In the genomic region with DNA sequence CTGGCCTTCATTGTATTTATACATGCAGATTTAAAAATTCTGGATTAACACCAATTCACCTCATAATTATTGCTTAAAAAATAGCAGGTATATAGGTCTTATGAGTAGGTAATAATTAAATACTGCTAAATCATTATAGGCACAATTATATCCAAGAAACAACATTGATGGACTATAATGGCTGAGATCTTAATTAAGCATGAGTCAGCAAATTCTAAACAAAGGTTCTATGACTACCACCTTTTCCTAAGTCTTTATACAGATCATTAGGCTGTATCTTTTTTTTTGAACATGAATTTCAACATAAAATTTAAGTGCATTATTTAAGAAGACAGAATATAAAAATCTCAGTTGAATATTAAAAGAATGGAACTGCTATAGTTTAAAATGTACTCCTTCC, we compare ENCODE assay signal across 31 cellular contexts.
"Had no signal": no experiment of that assay in that cellular context is flagged by ENCODE, and none has a peak within 500 bp of the region (broad histone marks: within the 10 kb centered on the region; RNA-seq: fewer than 3 reads in every experiment).

No MANE protein-coding gene starts in this region.

- H3K9me3 ChIP-seq: adrenal gland, body of pancreas, esophagus muscularis mucosa, gastrocnemius medialis had no signal

- H3K4me3 ChIP-seq: adrenal gland, body of pancreas, esophagus muscularis mucosa, gastrocnemius medialis, heart right ventricle, hepatocyte had no signal

- ATAC-seq: activated CD4-positive, CD25-positive, alpha-beta regulatory T cell treated with anti-CD3 and anti-CD28 coated beads, Interleukin-2, amount 50 U/mL, for 24 hours; activated CD8-positive, alpha-beta T cell treated with anti-CD3 and anti-CD28 coated beads for 36 hours; activated naive CD8-positive, alpha-beta T cell treated with anti-CD3 and anti-CD28 coated beads, Interleukin-2, amount 50 U/mL, for 24 hours; activated T-cell treated with anti-CD3 and anti-CD28 coated beads, Interleukin-2, amount 50 U/mL, for 4 hours; activated T-helper 17 cell treated with anti-CD3 and anti-CD28 coated beads, Interleukin-2, amount 50 U/mL, for 72 hours; body of pancreas; effector memory CD8-positive, alpha-beta T cell; foreskin keratinocyte; gastrocnemius medialis; heart right ventricle had no signal

- H3K36me3 ChIP-seq: adrenal gland, esophagus muscularis mucosa, gastrocnemius medialis, heart right ventricle, WERI-Rb-1 had no signal

- FAIRE-seq: colon had no signal

- H3K27me3 ChIP-seq: adrenal gland, body of pancreas, esophagus muscularis mucosa, foreskin keratinocyte, gastrocnemius medialis, heart right ventricle, hepatocyte had no signal

- H3K4me1 ChIP-seq: adrenal gland, body of pancreas, esophagus muscularis mucosa, foreskin keratinocyte, gastrocnemius medialis, heart right ventricle had no signal

- H3K27ac ChIP-seq: adrenal gland, body of pancreas, esophagus muscularis mucosa, foreskin keratinocyte, gastrocnemius medialis, heart right ventricle, hepatocyte, WERI-Rb-1 had no signal

- H3K4me2 ChIP-seq: hepatocyte had no signal

- H3K79me2 ChIP-seq: hepatocyte had no signal

- DNase-seq: activated B cell treated with CpG ODN at 0.5 μM for 24 hours; activated CD4-positive, alpha-beta T cell treated with anti-CD3 and anti-CD28 coated beads for 48 hours; activated CD4-positive, alpha-beta T cell treated with anti-CD3 and anti-CD28 coated beads, Interleukin-2, amount 50 U/mL, for 1 hour; activated CD4-positive, alpha-beta T cell treated with anti-CD3 and anti-CD28 coated beads, Interleukin-2, amount 50 U/mL, for 48 hours; activated CD8-positive, alpha-beta memory T cell treated with anti-CD3 and anti-CD28 coated beads for 24 hours; activated CD8-positive, alpha-beta T cell treated with anti-CD3 and anti-CD28 coated beads for 36 hours; activated effector memory CD4-positive, alpha-beta T cell treated with anti-CD3 and anti-CD28 coated beads, Interleukin-2, amount 50 U/mL, for 16 hours; activated naive CD4-positive, alpha-beta T cell treated with anti-CD3 and anti-CD28 coated beads for 36 hours; activated naive CD8-positive, alpha-beta T cell treated with anti-CD3 and anti-CD28 coated beads for 36 hours; activated naive CD8-positive, alpha-beta T cell treated with anti-CD3 and anti-CD28 coated beads, Interleukin-2, amount 50 U/mL, for 24 hours; activated T-cell treated with anti-CD3 and anti-CD28 coated beads, Interleukin-2, amount 50 U/mL, for 4 hours; adrenal gland; amygdala; aorta; body of pancreas; caudate nucleus; cortex of kidney; dermis blood vessel endothelial cell; effector CD4-positive, alpha-beta T cell; effector memory CD8-positive, alpha-beta T cell; erythroblast; gastrocnemius medialis; heart right ventricle; T1000; WERI-Rb-1 had no signal

- H2AFZ ChIP-seq: hepatocyte had no signal
